ENCODE assay signal across 16 cellular contexts in the genomic region with DNA sequence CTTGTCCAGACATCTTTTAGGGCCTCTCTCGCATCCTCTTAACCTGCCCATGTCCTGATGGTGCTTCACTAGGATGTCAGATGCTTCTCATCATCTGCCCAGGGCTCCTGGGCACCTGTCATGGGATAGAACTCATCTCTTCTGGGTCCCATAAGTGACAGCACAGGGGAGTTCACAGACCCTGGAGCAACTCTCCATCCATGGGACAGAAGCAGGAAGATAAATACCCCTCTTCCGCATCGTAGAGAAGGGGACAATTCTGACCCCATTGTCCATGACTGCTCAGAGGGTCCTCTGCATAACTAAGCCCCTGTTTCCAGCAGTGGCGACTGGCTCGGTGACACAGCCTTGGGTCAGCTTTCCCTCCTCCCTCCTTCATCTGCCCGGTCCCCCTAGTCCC.
DNase-seq lines count a peak whose midpoint lies in the region; TF ChIP-seq lines count a peak whose summit lies in the region.
"Had no signal": no experiment of that assay in that cellular context is flagged by ENCODE, and none has a peak within 500 bp of the region (broad histone marks: within the 10 kb centered on the region; RNA-seq: fewer than 3 reads in every experiment).

No MANE protein-coding gene starts in this region.

- H3K4me3 Mint-ChIP-seq in H9 (no peak overlapping the region), nephron (no peak overlapping the region)
- H3K4me3 Mint-ChIP-seq: CD4-positive, alpha-beta T cell; GM23338 had no signal

- H3K4me1 ChIP-seq in H9 (ENCODE audit: insufficient read depth, low read length) (no peaks in the 10 kb centered on the region), adipocyte (ENCODE audit: control insufficient read depth, insufficient read depth, low read length) (peaks cover 17% of the 10 kb centered on the region), tibial artery (peaks cover 0 to 22% (median 3%) of the 10 kb centered on the region in 4 donors), transverse colon (no peaks in the 10 kb centered on the region)
- H3K4me1 ChIP-seq: BE2C had no signal

- TF ChIP-seq CTCF in H9 (conservative IDR thresholded peaks at IDR 0.05), result no peak
- TF ChIP-seq CTCF in nephron (IDR thresholded peaks at IDR 0.05; ENCODE audit: unreplicated experiment in 3 of 3), result no peak
- TF ChIP-seq CTCF in tibial artery (IDR thresholded peaks at IDR 0.05), result no peak
- no peak for TF ChIP-seq CTCF in transverse colon (IDR thresholded peaks at IDR 0.05)

- no peak overlapping the region for H3K9ac ChIP-seq in H9 (ENCODE audit: extremely low read depth, insufficient read length, low read length)
- H3K9ac ChIP-seq in adipocyte (ENCODE audit: low read length), result peak overlapping the region; percentile 65

- H3K36me3 ChIP-seq in adipocyte (ENCODE audit: control insufficient read depth, insufficient read depth, low read length, severe bottlenecking) (no peaks in the 10 kb centered on the region), tibial artery (no peaks in the 10 kb centered on the region), transverse colon (no peaks in the 10 kb centered on the region)
- H3K36me3 ChIP-seq: BE2C had no signal

- TF ChIP-seq EP300 in transverse colon (IDR thresholded peaks at IDR 0.05; ENCODE audit: low read depth), result no peak

- no peak overlapping the region for H4K91ac ChIP-seq in H9 (ENCODE audit: insufficient read length, low read depth, low read length)

- no peak overlapping the region for H2BK5ac ChIP-seq in H9 (ENCODE audit: insufficient read length, low read length)

- H4K5ac ChIP-seq in H9 (ENCODE audit: insufficient read length, low read depth, low read length), result no peak overlapping the region

- H3K27me3 ChIP-seq in H9 (ENCODE audit: insufficient read depth, low read length) (no peaks in the 10 kb centered on the region), adipocyte (replicated peaks; ENCODE audit: control insufficient read depth, insufficient read depth, low read length) (no peaks in the 10 kb centered on the region), tibial artery (no peaks in the 10 kb centered on the region), transverse colon (no peaks in the 10 kb centered on the region)

- no peak overlapping the region for H2BK20ac ChIP-seq in H9 (ENCODE audit: low read depth, low read length, poor library complexity, severe bottlenecking)

- no peak for TF ChIP-seq POLR2A in transverse colon (IDR thresholded peaks at IDR 0.05)

- no peak overlapping the region for H3K56ac ChIP-seq in H9 (ENCODE audit: insufficient read length, low read depth, low read length)

- H3K27ac Mint-ChIP-seq in H9 (no peak overlapping the region), nephron (peak overlapping the region; percentile 98)
- H3K27ac Mint-ChIP-seq: CD4-positive, alpha-beta T cell; GM23338 had no signal

- no peak overlapping the region for H2AFZ ChIP-seq in H9 (ENCODE audit: low read length)
- H2AFZ ChIP-seq: GM23338 had no signal

- no peak overlapping the region for H3K27ac ChIP-seq in H9 (ENCODE audit: insufficient read length, low read depth, low read length)
- H3K27ac ChIP-seq in tibial artery, result peak overlapping the region; percentile 32 to 48
- peak overlapping the region in 2 of 4 donors; percentile 34 to 73 for H3K27ac ChIP-seq in transverse colon
- H3K27ac ChIP-seq: RWPE1 had no signal

- no peaks in the 10 kb centered on the region for H3K79me1 ChIP-seq in H9 (ENCODE audit: insufficient read depth, low read depth, low read length, poor library complexity, severe bottlenecking)

- no peak overlapping the region for H2BK120ac ChIP-seq in H9 (ENCODE audit: low read depth, low read length, poor library complexity, severe bottlenecking)

- H3K4ac ChIP-seq in H9 (ENCODE audit: low read depth, low read length), result no peak overlapping the region

- H3K36me3 Mint-ChIP-seq in H9 (ENCODE audit: insufficient read depth in 1 of 3, low read depth in 3 of 3) (no peaks in the 10 kb centered on the region), nephron (ENCODE audit: low read depth) (peaks cover 4% of the 10 kb centered on the region)

- no peak overlapping the region for H4K8ac ChIP-seq in H9 (replicated peaks; ENCODE audit: insufficient read length, low read depth, low read length)

- no peak overlapping the region for H3K4me3 ChIP-seq in adipocyte (ENCODE audit: low read length)
- no peak overlapping the region for H3K4me3 ChIP-seq in tibial artery
- no peak overlapping the region for H3K4me3 ChIP-seq in transverse colon
- H3K4me3 ChIP-seq: GM23338 had no signal

- H2BK12ac ChIP-seq in H9 (ENCODE audit: insufficient read length, low read depth, low read length), result no peak overlapping the region

- no CpG with 5 or more reads among the region's 6 CpGs for WGBS in H9 (ENCODE audit: extremely low coverage, insufficient read length, low lambda C conversion rate)
- WGBS in transverse colon (ENCODE audit: low coverage in 1 of 2), 2 donors, result 79 to 87% methylated on average over 4 to 6 of the region's 6 CpGs

- H3K79me2 ChIP-seq in H9 (ENCODE audit: insufficient read depth, low read length), result no peaks in the 10 kb centered on the region

- DNase-seq in H9, result peak; percentile 12
- no peak for DNase-seq in adipocyte (ENCODE audit: low read depth)
- DNase-seq in tibial artery, result no peak
- no peak for DNase-seq in transverse colon
- DNase-seq in stimulated activated CD4-positive, alpha-beta T cell treated with anti-CD3 and anti-CD28 coated beads, Interleukin-4, amount 100 ng/mL, for 1 hour, result no peak
- DNase-seq in effector CD8-positive, alpha-beta T cell (lab: John Stamatoyannopoulos, UW), result no peak
- DNase-seq: BE2C, EL, KG1, NCI-H1436, NCI-H2029, NCI-H82 had no signal

- H3K4me1 Mint-ChIP-seq in H9 (no peaks in the 10 kb centered on the region), nephron (peaks cover 13% of the 10 kb centered on the region)
- H3K4me1 Mint-ChIP-seq: GM23338 had no signal

- H3K18ac ChIP-seq in H9 (ENCODE audit: insufficient read length, low read depth, low read length), result no peak overlapping the region

- H3K9me3 ChIP-seq in H9 (ENCODE audit: control insufficient read depth, low read depth, low read length) (no peaks in the 10 kb centered on the region), adipocyte (ENCODE audit: control insufficient read depth, low read length) (peaks cover 5% of the 10 kb centered on the region), tibial artery (peaks cover 0 to 6% (median 0%) of the 10 kb centered on the region in 3 donors), transverse colon (no peaks in the 10 kb centered on the region)
- H3K9me3 ChIP-seq: BE2C had no signal

- intact Hi-C loops in tibial artery (cut with DNase I; ENCODE audit: low total_unique reads), result no loop called here
- intact Hi-C loops in transverse colon (cut with DNase I; ENCODE audit: low total_unique reads), result no loop called here

- no peaks in the 10 kb centered on the region for H4K20me1 ChIP-seq in H9 (ENCODE audit: control insufficient read depth, insufficient read depth, insufficient read length)

- no peak overlapping the region for H3K14ac ChIP-seq in H9 (ENCODE audit: insufficient read depth, low read length)

- no peak overlapping the region for H3K4me2 ChIP-seq in H9 (ENCODE audit: insufficient read depth, insufficient read length, low read length)
- H3K4me2 ChIP-seq: GM23338 had no signal

- no peak overlapping the region for H3K23ac ChIP-seq in H9 (ENCODE audit: insufficient read length, low read depth, low read length)

- no peak overlapping the region for H2AK5ac ChIP-seq in H9 (ENCODE audit: insufficient read length, low read length)

- in situ Hi-C loops in transverse colon (cut with MboI; ENCODE audit: low pct_ligation_motif_present in 1 of 4, low pct_unique_long_range_greater_than_20kb in 1 of 4, low sequenced_read_pairs in 3 of 4), result loop anchor here in 1 of 4 donors (25.0 kb wide), 1 partner anchor 568 kb away; no protein-coding TSS in a partner anchor

- H2BK15ac ChIP-seq in H9 (ENCODE audit: low read depth, low read length), result no peak overlapping the region

- no peaks in the 10 kb centered on the region; a peak in 1 of 5 replicates for H3K9me3 Mint-ChIP-seq in H9
- peaks cover 25% of the 10 kb centered on the region for H3K9me3 Mint-ChIP-seq in nephron
- H3K9me3 Mint-ChIP-seq: CD4-positive, alpha-beta T cell; GM23338 had no signal

- no peak overlapping the region for H3T11ph ChIP-seq in H9 (ENCODE audit: low read length)

- H3K23me2 ChIP-seq in H9 (ENCODE audit: insufficient read length, low read depth, low read length, poor library complexity, severe bottlenecking), result no peaks in the 10 kb centered on the region

- H3K27me3 Mint-ChIP-seq in H9 (ENCODE audit: low read depth), result peaks cover 30% of the 10 kb centered on the region
- peaks cover 6% of the 10 kb centered on the region for H3K27me3 Mint-ChIP-seq in nephron (ENCODE audit: low read depth)

Comparison
In these comparisons a context has a peak if more than half of its experiments do, and no peak if none do; other contexts are left out.
1. H3K27ac Mint-ChIP-seq: peak in nephron (3 of 3); none in H9 (0 of 3).